7 cellular contexts compared by ENCODE assay signal in genomic region chr6:162154930-162155329, GRCh38.
"Had no signal": no experiment of that assay in that cellular context is flagged by ENCODE, and none has a peak within 500 bp of the region (broad histone marks: within the 10 kb centered on the region; RNA-seq: fewer than 3 reads in every experiment).

No MANE protein-coding gene starts in this region.

- H3K4me2 ChIP-seq: GM23338 had no signal

- H3K4me3 ChIP-seq: GM23338 had no signal

- H2AFZ ChIP-seq: GM23338 had no signal

- H3K27ac ChIP-seq: HL-60 had no signal

- ATAC-seq: GM23338 had no signal

- FAIRE-seq: H1, H54 had no signal

- DNase-seq: H9, HCEC 1CT, KG1 had no signal
